In genomic region chr10:21732067-21732772, GRCh38 we compare ENCODE assay signal across 8 cellular contexts.
DNase-seq lines count a peak whose midpoint lies in the region; ATAC-seq and TF ChIP-seq lines count a peak whose summit lies in the region.

No MANE protein-coding gene starts in this region.

- peaks cover 64 to 76% of the 10 kb centered on the region in 2 donors for H3K36me3 Mint-ChIP-seq in CD14-positive monocyte

- intact Hi-C loops in CD14-positive monocyte (cut with micrococcal nuclease) = loop anchor here (2.0 to 10.0 kb wide), 2 partner anchors 227 to 237 kb away; no protein-coding TSS in a partner anchor

- H3K27me3 Mint-ChIP-seq in CD14-positive monocyte (ENCODE audit: low read depth in 3 of 3) = no peaks in the 10 kb centered on the region

- no peak for DNase-seq in CD14-positive monocyte (ENCODE audit: low spot score)
- DNase-seq in NCI-H82 treated with DMSO at 0.1 percent for 48 hours (lab: John Stamatoyannopoulos, UW; ENCODE audit: unreplicated experiment) = peak; percentile 75
- DNase-seq in amniotic stem cell (lab: John Stamatoyannopoulos, UW) = peak; percentile 55
- DNase-seq in hepatic stellate cell (ENCODE audit: low spot score) = peak; percentile 57
- DNase-seq in renal cortical epithelial cell (ENCODE audit: low read depth) = peak; percentile 54
- DNase-seq in activated effector memory CD4-positive, alpha-beta T cell treated with Interleukin-2 at 50 U/mL for 16 hours = no peak

- H3K9me3 Mint-ChIP-seq in CD14-positive monocyte = no peaks in the 10 kb centered on the region

- no peak overlapping the region for H3K27ac Mint-ChIP-seq in CD14-positive monocyte

- TF ChIP-seq CTCF in CD14-positive monocyte (IDR thresholded peaks at IDR 0.05) = peak; percentile 75

- ATAC-seq in GM18858 (IDR thresholded peaks at IDR 0.05; ENCODE audit: unreplicated experiment) = peak; percentile 81
- peak; percentile 92 for ATAC-seq in HG03095 (IDR thresholded peaks at IDR 0.05; ENCODE audit: unreplicated experiment)

- no peak overlapping the region for H3K4me3 Mint-ChIP-seq in CD14-positive monocyte

- H3K4me1 Mint-ChIP-seq in CD14-positive monocyte = peaks cover 11% of the 10 kb centered on the region

Comparison
In these comparisons a context has a peak if more than half of its experiments do, and no peak if none do; other contexts are left out.
1. DNase-seq: peak in NCI-H82 treated with DMSO at 0.1 percent for 48 hours (single experiment), amniotic stem cell (single experiment), hepatic stellate cell (single experiment) and renal cortical epithelial cell (single experiment); none in CD14-positive monocyte (single experiment) and activated effector memory CD4-positive, alpha-beta T cell treated with Interleukin-2 at 50 U/mL for 16 hours (single experiment).